Comparison of ENCODE assay signal across 8 cellular contexts in genomic region chr12:56152132-56152755, GRCh38. TPM values are rescaled to one million over a fixed set of nuclear protein-coding genes. Genes with fewer than 3 reads are reported as not detected.
DNase-seq lines count a peak whose midpoint lies in the region; ATAC-seq and TF ChIP-seq lines count a peak whose summit lies in the region.

MYL6B (plus strand) TSS chr12:56152587; CDS start chr12:56153919, 1,332 bp downstream.

- TF ChIP-seq CTCF in right lobe of liver (IDR thresholded peaks at IDR 0.05) = no peak

- H3K27ac ChIP-seq in right lobe of liver = peak within 1 kb of the TSS; percentile 83 to 94 (median 83)

- H3K4me3 ChIP-seq in right lobe of liver = peak within 1 kb of the TSS; percentile 58 to 66 (median 66)

- no peaks in the 10 kb centered on the region for H3K36me3 ChIP-seq in right lobe of liver

- WGBS in right lobe of liver (ENCODE audit: insufficient coverage, low coverage, low lambda C conversion rate, missing lambda C conversion rate) = 0% methylated on average over 19 of the region's 37 CpGs

- DNase-seq in CD1c-positive myeloid dendritic cell (ENCODE audit: extremely low spot score) = peak; percentile 96
- DNase-seq in NCI-H774 (lab: John Stamatoyannopoulos, UW) = peak; percentile 94
- peak; percentile 91 to 93 for DNase-seq in activated CD4-positive, alpha-beta T cell treated with anti-CD3 and anti-CD28 coated beads, Interleukin-2, amount 50 U/mL, for 4 hours
- DNase-seq in dermis microvascular lymphatic vessel endothelial cell (ENCODE audit: low read depth in 2 of 2) = peak; percentile 78 to 93
- DNase-seq in right lobe of liver = peak; percentile 94
- peak; percentile 96 for DNase-seq in stimulated activated CD4-positive, alpha-beta T cell treated with anti-CD3 and anti-CD28 coated beads, Interleukin-4, amount 100 ng/mL, for 24 hours

- H3K27me3 ChIP-seq in right lobe of liver = no peaks in the 10 kb centered on the region

- H3K4me1 ChIP-seq in right lobe of liver = peaks cover 0 to 26% (median 12%) of the 10 kb centered on the region in 4 donors

- intact Hi-C loops in right lobe of liver (cut with DNase I) = no loop called here

- TF ChIP-seq POLR2A in right lobe of liver (IDR thresholded peaks at IDR 0.05) = peak; percentile 33

- ATAC-seq in GM19397 (IDR thresholded peaks at IDR 0.05; ENCODE audit: unreplicated experiment) (peak; percentile 84), HG03565 (IDR thresholded peaks at IDR 0.05; ENCODE audit: unreplicated experiment) (peak; percentile 90), right lobe of liver (peak; percentile 94 to 95 (median 94))

- H3K9me3 ChIP-seq in right lobe of liver = no peaks in the 10 kb centered on the region

RNA-seq across cellular contexts. Expression of gene MYL6B, which starts in this region (rescaled TPM):
- total RNA-seq in dermis microvascular lymphatic vessel endothelial cell (60.3 and 87.9 TPM in 2 replicates), right lobe of liver (10 to 100 TPM in 5 of 6 experiments, 1 to 10 TPM in 1; 4.9 to 18.7 (median 12.6) TPM)

Comparison
In these comparisons a context has a peak if more than half of its experiments do, and no peak if none do; other contexts are left out.
1. Peak in every context shown above with its lines: DNase-seq, ATAC-seq, H3K4me3 ChIP-seq and H3K27ac ChIP-seq.